Comparison of ENCODE assay signal across 8 cellular contexts in the genomic region with DNA sequence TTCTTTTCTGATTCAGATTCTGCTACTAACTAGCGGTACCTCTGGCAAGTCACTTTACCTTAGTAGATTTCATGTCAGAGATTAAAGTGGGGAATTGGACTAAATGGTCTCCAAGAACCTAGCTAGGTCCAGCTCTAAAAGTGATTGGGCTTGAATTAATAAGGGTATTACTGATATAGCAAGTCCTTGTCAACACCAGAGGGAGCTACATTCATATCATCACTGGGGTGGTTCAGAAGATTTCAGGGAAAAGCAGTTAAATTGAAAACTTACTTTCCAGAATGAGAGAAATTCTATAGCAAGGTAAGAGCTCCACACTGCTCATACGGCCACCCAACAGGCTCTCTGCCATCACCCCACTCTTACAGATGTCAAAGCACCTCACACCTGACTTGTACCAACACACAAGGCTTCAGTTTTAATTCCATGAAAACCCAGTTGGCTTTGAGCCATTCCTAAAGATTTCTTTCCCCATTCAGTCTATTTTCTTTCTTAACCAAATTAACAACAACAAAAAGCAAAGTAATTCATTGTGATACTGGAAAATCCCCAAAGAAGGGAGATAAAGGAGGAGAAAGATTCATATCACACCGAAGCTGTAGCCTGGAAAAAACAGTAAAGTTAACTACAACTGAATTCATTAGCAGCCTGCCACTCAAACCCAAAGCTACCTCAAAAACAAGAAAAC. TPM values are rescaled to one million over a fixed set of nuclear protein-coding genes. Genes with fewer than 3 reads are reported as not detected.
DNase-seq lines count a peak whose midpoint lies in the region; ATAC-seq and TF ChIP-seq lines count a peak whose summit lies in the region.

No MANE protein-coding gene starts in this region.

- no peak for ATAC-seq in HG03108 (IDR thresholded peaks at IDR 0.05; ENCODE audit: unreplicated experiment)
- ATAC-seq in GM19397 (IDR thresholded peaks at IDR 0.05; ENCODE audit: unreplicated experiment), result no peak

- H3K27me3 Mint-ChIP-seq in neural progenitor cell (ENCODE audit: insufficient read depth, low read depth), result peaks cover 2% of the 10 kb centered on the region

- H3K27ac Mint-ChIP-seq in neural progenitor cell, result no peak overlapping the region

- H3K4me3 ChIP-seq in choroid plexus epithelial cell (ENCODE audit: low read depth, low read length) (no peak overlapping the region), neural progenitor cell (no peak overlapping the region)

- no peak overlapping the region for H3K27ac ChIP-seq in neural progenitor cell

- H3F3A ChIP-seq in neural progenitor cell (ENCODE audit: low read depth), result peaks cover 6% of the 10 kb centered on the region

- H3K9ac ChIP-seq in neural progenitor cell, result no peak overlapping the region

- DNase-seq in NCI-H1694 treated with DMSO at 0.1 percent for 48 hours (lab: John Stamatoyannopoulos, UW), result peak; percentile 17
- no peak for DNase-seq in NCI-H1694 (lab: John Stamatoyannopoulos, UW)
- DNase-seq in M059J (ENCODE audit: low read depth), result peak; percentile 58
- DNase-seq in choroid plexus epithelial cell (ENCODE audit: low read depth), result peak; percentile 89
- DNase-seq in neural progenitor cell (ENCODE audit: low spot score), result peak; percentile 40
- DNase-seq in NCI-H1436 (lab: John Stamatoyannopoulos, UW), result no peak

- H3K4me1 Mint-ChIP-seq in neural progenitor cell, result peaks cover 8% of the 10 kb centered on the region

- H3K4me3 Mint-ChIP-seq in neural progenitor cell, result no peak overlapping the region

- no peak overlapping the region for H2AFZ ChIP-seq in neural progenitor cell (replicated peaks)

- peak; percentile 66 for TF ChIP-seq CTCF in choroid plexus epithelial cell (conservative IDR thresholded peaks at IDR 0.05; ENCODE audit: low read depth, low read length)
- peak; percentile 61 for TF ChIP-seq CTCF in neural progenitor cell (IDR thresholded peaks at IDR 0.05)

- peaks cover 10% of the 10 kb centered on the region for H3K36me3 Mint-ChIP-seq in neural progenitor cell

- no peaks in the 10 kb centered on the region for H3K9me3 ChIP-seq in neural progenitor cell (ENCODE audit: low read depth)

- H3K4me2 ChIP-seq in neural progenitor cell, result no peak overlapping the region

- H4K20me1 ChIP-seq in neural progenitor cell (ENCODE audit: low read depth), result no peaks in the 10 kb centered on the region

- no peaks in the 10 kb centered on the region for H3K36me3 ChIP-seq in neural progenitor cell

- no peaks in the 10 kb centered on the region for H3K9me3 Mint-ChIP-seq in neural progenitor cell

- H3K4me1 ChIP-seq in neural progenitor cell, result peaks cover 7% of the 10 kb centered on the region

- no peaks in the 10 kb centered on the region for H3K79me2 ChIP-seq in neural progenitor cell (ENCODE audit: low read depth)

- H3K27me3 ChIP-seq in neural progenitor cell, result no peaks in the 10 kb centered on the region

RNA-seq across cellular contexts. Expression of gene SPOCK2, which starts 38.0 kb away (rescaled TPM):
- 0.05 TPM in 1 of 2 replicates, not detected in the other for total RNA-seq in M059J (2014; rRNA removed; shearing (Covaris generic))
- 1.9 and 3.2 TPM in 2 replicates for total RNA-seq in neural progenitor cell (ENCODE audit: low replicate concordance)

Comparison
In these comparisons a context has a peak if more than half of its experiments do, and no peak if none do; other contexts are left out.
1. DNase-seq: peak in NCI-H1694 treated with DMSO at 0.1 percent for 48 hours (single experiment), M059J (single experiment), choroid plexus epithelial cell (single experiment) and neural progenitor cell (single experiment); none in NCI-H1694 (single experiment) and NCI-H1436 (single experiment).